In the genomic region with DNA sequence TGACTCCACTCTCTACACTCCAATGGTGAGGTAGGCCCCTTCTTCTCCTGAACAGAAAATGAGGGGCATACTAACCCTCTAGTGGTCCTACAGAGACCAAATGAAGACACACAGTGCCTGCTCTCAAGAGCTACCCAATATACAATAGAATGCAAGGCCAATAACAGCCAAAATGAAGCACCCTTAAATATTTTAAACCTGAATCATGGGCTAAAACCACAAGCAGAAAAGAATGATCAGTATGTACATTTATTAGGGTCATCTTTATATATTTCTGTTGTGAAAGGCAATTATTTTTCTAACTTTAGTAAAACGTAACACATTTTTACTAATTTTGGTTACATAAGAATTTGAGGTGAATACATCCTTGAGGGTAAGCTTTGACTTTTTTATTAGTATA, we compare ENCODE assay signal across 21 cellular contexts. TPM values are rescaled to one million over a fixed set of nuclear protein-coding genes. Genes with fewer than 3 reads are reported as not detected.
A peak's percentile ranks its signal among the peaks of the same experiment; 100 is the strongest.
DNase-seq lines count a peak whose midpoint lies in the region; ATAC-seq, FAIRE-seq and TF ChIP-seq lines count a peak whose summit lies in the region.
"Had no signal": no experiment of that assay in that cellular context is flagged by ENCODE, and none has a peak within 500 bp of the region (broad histone marks: within the 10 kb centered on the region; RNA-seq: fewer than 3 reads in every experiment).

No MANE protein-coding gene starts in this region.

- no peak overlapping the region for H3K27ac ChIP-seq in breast epithelium
- H3K27ac ChIP-seq in foreskin keratinocyte, result no peak overlapping the region
- H3K27ac ChIP-seq: 22Rv1, esophagus muscularis mucosa, upper lobe of left lung had no signal

- TF ChIP-seq CTCF in MCF 10A (IDR thresholded peaks at IDR 0.05; ENCODE audit: unreplicated experiment) (no peak), breast epithelium (IDR thresholded peaks at IDR 0.05) (no peak), foreskin keratinocyte (conservative IDR thresholded peaks at IDR 0.05) (no peak)

- BruUV-seq in MCF 10A (replicated peaks; lab: Mats Ljungman, UMichigan), result no TSS peak

- H3K4me1 Mint-ChIP-seq in MCF 10A (ENCODE audit: insufficient read depth, unreplicated experiment), result peaks cover 4% of the 10 kb centered on the region
- H3K4me1 Mint-ChIP-seq: CD4-positive, alpha-beta memory T cell had no signal

- peak; percentile 71 for ATAC-seq in foreskin keratinocyte
- ATAC-seq in HG03520 (IDR thresholded peaks at IDR 0.05; ENCODE audit: unreplicated experiment), result no peak
- ATAC-seq: Right ventricle myocardium inferior had no signal

- no peak overlapping the region for H3K27ac Mint-ChIP-seq in MCF 10A (ENCODE audit: low read depth, unreplicated experiment)
- H3K27ac Mint-ChIP-seq: CD4-positive, alpha-beta memory T cell; stimulated activated naive CD8-positive, alpha-beta T cell treated with anti-CD3 and anti-CD28 coated beads, Interleukin-15, Interleukin-2, amounts not matched to agents 100 ng/mL and 50 ng/mL, for 24 hours; T-helper 2 cell treated with Interferon-gamma antibody and Interleukin-4, amounts not matched to agents 5 μg/mL and 100 μg/mL, for 36 hours had no signal

- H3K9me3 ChIP-seq in breast epithelium, result no peaks in the 10 kb centered on the region
- H3K9me3 ChIP-seq: esophagus muscularis mucosa, upper lobe of left lung had no signal

- no peak for FAIRE-seq in urothelium cell line (lab: Jason Lieb, UNC)

- H3K36me3 ChIP-seq in breast epithelium, result no peaks in the 10 kb centered on the region
- H3K36me3 ChIP-seq: esophagus muscularis mucosa, upper lobe of left lung had no signal

- H3K4me1 ChIP-seq in breast epithelium, result no peaks in the 10 kb centered on the region
- H3K4me1 ChIP-seq in foreskin keratinocyte, result peaks cover 23% of the 10 kb centered on the region
- H3K4me1 ChIP-seq: upper lobe of left lung had no signal

- peak; percentile 6 for DNase-seq in MCF 10A (ENCODE audit: unreplicated experiment)
- DNase-seq in breast epithelium (ENCODE audit: low spot score in 2 of 2), result no peak
- DNase-seq in astrocyte of the hippocampus (ENCODE audit: low read depth, low spot score), result peak; percentile 33
- peak in 1 of 2 donors; percentile 63 for DNase-seq in foreskin keratinocyte
- DNase-seq in urothelium cell line (ENCODE audit: low spot score), result peak; percentile 46
- DNase-seq in cortex of kidney (lab: John Stamatoyannopoulos, UW), result no peak
- no peak for DNase-seq in NCI-H146 (lab: John Stamatoyannopoulos, UW)
- DNase-seq: activated CD8-positive, alpha-beta memory T cell treated with anti-CD3 and anti-CD28 coated beads, Interleukin-2, amount 50 U/mL, for 4 hours; CD4-positive, alpha-beta memory T cell; DMS79; GOT3; NCI-H1436 treated with DMSO at 0.1 percent for 48 hours; NCI-H446; upper lobe of left lung had no signal

- POLR2A ChIA-PET in MCF 10A (lab: Yijun Ruan, JAX), result interaction anchor here (0.5 to 0.7 kb wide), 2 partner anchors 15 to 57 kb away, joined by 3 read pairs; no protein-coding TSS in a partner anchor

- intact Hi-C loops in MCF 10A (cut with micrococcal nuclease) (no loop called here), breast epithelium (cut with DNase I; ENCODE audit: low total_unique reads) (no loop called here)

- no peaks in the 10 kb centered on the region for H3K9me3 Mint-ChIP-seq in MCF 10A (ENCODE audit: unreplicated experiment)
- H3K9me3 Mint-ChIP-seq: CD4-positive, alpha-beta memory T cell; stimulated activated naive CD8-positive, alpha-beta T cell treated with anti-CD3 and anti-CD28 coated beads, Interleukin-15, Interleukin-2, amounts not matched to agents 100 ng/mL and 50 ng/mL, for 24 hours; T-helper 2 cell treated with Interferon-gamma antibody and Interleukin-4, amounts not matched to agents 5 μg/mL and 100 μg/mL, for 36 hours had no signal

- H3K36me3 Mint-ChIP-seq in MCF 10A (ENCODE audit: insufficient read depth, unreplicated experiment), result no peaks in the 10 kb centered on the region
- H3K36me3 Mint-ChIP-seq: CD4-positive, alpha-beta memory T cell had no signal

- TF ChIP-seq POLR2A in breast epithelium (IDR thresholded peaks at IDR 0.05), result no peak

- no peak overlapping the region for H3K4me3 ChIP-seq in breast epithelium
- H3K4me3 ChIP-seq: esophagus muscularis mucosa, lung, upper lobe of left lung had no signal

- no peak overlapping the region for H3K4me3 Mint-ChIP-seq in MCF 10A (ENCODE audit: unreplicated experiment)
- H3K4me3 Mint-ChIP-seq: CD4-positive, alpha-beta memory T cell; stimulated activated naive CD8-positive, alpha-beta T cell treated with anti-CD3 and anti-CD28 coated beads, Interleukin-15, Interleukin-2, amounts not matched to agents 100 ng/mL and 50 ng/mL, for 24 hours; T-helper 2 cell treated with Interferon-gamma antibody and Interleukin-4, amounts not matched to agents 5 μg/mL and 100 μg/mL, for 36 hours had no signal

- CTCF ChIA-PET in MCF 10A (lab: Yijun Ruan, JAX), result interaction anchor here (0.6 to 1.5 kb wide), 2 partner anchors 51 to 56 kb away, joined by 3 to 4 read pairs; no protein-coding TSS in a partner anchor

- no peaks in the 10 kb centered on the region for H3K27me3 Mint-ChIP-seq in MCF 10A (ENCODE audit: insufficient read depth, unreplicated experiment)
- H3K27me3 Mint-ChIP-seq: stimulated activated naive CD8-positive, alpha-beta T cell treated with anti-CD3 and anti-CD28 coated beads, Interleukin-15, Interleukin-2, amounts not matched to agents 100 ng/mL and 50 ng/mL, for 24 hours had no signal

- H3K27me3 ChIP-seq in breast epithelium, result no peaks in the 10 kb centered on the region
- H3K27me3 ChIP-seq in foreskin keratinocyte, result no peaks in the 10 kb centered on the region
- H3K27me3 ChIP-seq: esophagus muscularis mucosa, upper lobe of left lung had no signal

RNA-seq across cellular contexts. Expression of a gene that starts 49.9 kb away (rescaled TPM):
- total RNA-seq in MCF 10A (2022) (not detected in 2 replicates), breast epithelium (100 to 1,000 TPM in 2 of 3 donors, 10 to 100 TPM in 1; 94.5 to 300 (median 113) TPM), foreskin keratinocyte (0.60 and 1.8 TPM in 2 replicates)
- 0.37 and 1.4 TPM in 2 replicates for polyA plus RNA-seq in foreskin keratinocyte
- total RNA-seq: CD4-positive, alpha-beta memory T cell had no signal
- polyA plus RNA-seq: CD4-positive, alpha-beta memory T cell had no signal

Comparison
In these comparisons a context has a peak if more than half of its experiments do, and no peak if none do; other contexts are left out.
1. DNase-seq: peak in MCF 10A (single experiment), astrocyte of the hippocampus (single experiment) and urothelium cell line (single experiment); none in breast epithelium (0 of 2), cortex of kidney (single experiment) and NCI-H146 (single experiment).
2. RNA of a gene that starts 49.9 kb away (total RNA-seq): 94.5 to 300 TPM in breast epithelium; 0.60 to 1.8 TPM in foreskin keratinocyte and not detected in MCF 10A; every median in the first group is over 10 times any median in the second.